Comparison of ENCODE assay signal across 15 cellular contexts in genomic region chr10:31075434-31075833, GRCh38. TPM values are rescaled to one million over a fixed set of nuclear protein-coding genes. Genes with fewer than 3 reads are reported as not detected.
DNase-seq lines count a peak whose midpoint lies in the region; ATAC-seq, FAIRE-seq and TF ChIP-seq lines count a peak whose summit lies in the region.
"Had no signal": no experiment of that assay in that cellular context is flagged by ENCODE, and none has a peak within 500 bp of the region (broad histone marks: within the 10 kb centered on the region; RNA-seq: fewer than 3 reads in every experiment).

No MANE protein-coding gene starts in this region.

- H3K9me3 ChIP-seq in keratinocyte (ENCODE audit: control insufficient read depth, low read depth, low read length) = no peaks in the 10 kb centered on the region
- H3K9me3 ChIP-seq in mucosa of descending colon = no peaks in the 10 kb centered on the region
- H3K9me3 ChIP-seq: BLaER1, transverse colon had no signal

- peak overlapping the region; percentile 64 for H3K4me2 ChIP-seq in keratinocyte (ENCODE audit: control insufficient read depth, extremely low read depth, insufficient read depth, low read depth, low read length)
- H3K4me2 ChIP-seq: BLaER1 had no signal

- H3K4me3 ChIP-seq in ACC112 (ENCODE audit: low read depth, low read length) (no peak overlapping the region), HFF-Myc (replicated peaks; ENCODE audit: low read depth, low read length) (no peak overlapping the region), astrocyte of the spinal cord (ENCODE audit: low read depth, low read length) (no peak overlapping the region), keratinocyte (ENCODE audit: control insufficient read depth in 2 of 3, extremely low read depth in 1 of 3, insufficient read depth in 2 of 3, low read depth in 1 of 3, low read length in 3 of 3) (no peak overlapping the region), mucosa of descending colon (no peak overlapping the region)
- H3K4me3 ChIP-seq: BLaER1, skin epidermis, transverse colon had no signal

- peak; percentile 98 for FAIRE-seq in keratinocyte (lab: Jason Lieb, UNC)

- H3K79me2 ChIP-seq in ACC112 (ENCODE audit: control insufficient read depth, insufficient read depth, low read length, unreplicated experiment) (no peaks in the 10 kb centered on the region), keratinocyte (ENCODE audit: control insufficient read depth, insufficient read depth, low read length) (no peaks in the 10 kb centered on the region)

- intact Hi-C loops in mucosa of descending colon (cut with DNase I, micrococcal nuclease) (no loop called here), left colon (cut with DNase I, micrococcal nuclease) (no loop called here), posterior cingulate gyrus (cut with DNase I) (no loop called here)

- DNase-seq in HFF-Myc (ENCODE audit: extremely low read depth, low read depth) (peak; percentile 65), astrocyte of the spinal cord (ENCODE audit: low read depth, low spot score) (peak; percentile 94), keratinocyte (ENCODE audit: low read depth, low spot score) (peak; percentile 96), mucosa of descending colon (no peak), left colon (no peak), posterior cingulate gyrus (no peak)
- DNase-seq in activated naive CD4-positive, alpha-beta T cell (lab: John Stamatoyannopoulos, UW) = no peak
- DNase-seq: activated CD8-positive, alpha-beta T cell treated with anti-CD3 and anti-CD28 coated beads for 36 hours; activated naive CD4-positive, alpha-beta T cell treated with Interleukin-2 at 50 U/mL for 16 hours; NCI-H1694 treated with DMSO at 0.1 percent for 48 hours; T-helper 2 cell; transverse colon had no signal

- peak overlapping the region; percentile 52 for H3K27ac ChIP-seq in ACC112 (ENCODE audit: low read depth, low read length)
- peak overlapping the region; percentile 77 for H3K27ac ChIP-seq in keratinocyte (ENCODE audit: control insufficient read depth, insufficient read depth, low read length)
- H3K27ac ChIP-seq: BLaER1, transverse colon had no signal

- ATAC-seq in mucosa of descending colon (no peak), left colon (no peak)
- ATAC-seq: activated CD8-positive, alpha-beta T cell treated with anti-CD3 and anti-CD28 coated beads for 36 hours had no signal

- in situ Hi-C loops in astrocyte of the spinal cord (cut with HindIII; ENCODE audit: low sequenced_read_pairs) = no loop called here

- H3K27me3 ChIP-seq in ACC112 (ENCODE audit: insufficient read depth, low read length) = no peaks in the 10 kb centered on the region
- H3K27me3 ChIP-seq in keratinocyte (ENCODE audit: control insufficient read depth, extremely low read depth, insufficient read depth, low read length) = no peaks in the 10 kb centered on the region
- H3K27me3 ChIP-seq: BLaER1, transverse colon had no signal

- no peaks in the 10 kb centered on the region for H3K36me3 ChIP-seq in ACC112 (ENCODE audit: insufficient read depth, low read length)
- H3K36me3 ChIP-seq in keratinocyte (ENCODE audit: control insufficient read depth in 2 of 2, extremely low read depth in 1 of 2, insufficient read depth in 2 of 2, low read length in 2 of 2) = no peaks in the 10 kb centered on the region
- no peaks in the 10 kb centered on the region for H3K36me3 ChIP-seq in mucosa of descending colon (ENCODE audit: low read depth)
- H3K36me3 ChIP-seq: BLaER1, transverse colon had no signal

- TF ChIP-seq CTCF in HFF-Myc (IDR thresholded peaks at IDR 0.05; ENCODE audit: low read depth, low read length, missing control alignments) (no peak), astrocyte of the spinal cord (IDR thresholded peaks at IDR 0.05; ENCODE audit: low read depth, low read length) (no peak), keratinocyte (optimal IDR thresholded peaks at IDR 0.05 in 1 of 3, IDR thresholded peaks at IDR 0.05 in 1 of 3, conservative IDR thresholded peaks at IDR 0.05 in 1 of 3; ENCODE audit: extremely low read depth in 1 of 3, insufficient read depth in 2 of 3, low read length in 3 of 3) (no peak), mucosa of descending colon (IDR thresholded peaks at IDR 0.05) (no peak)

- H3K9me1 ChIP-seq in keratinocyte (ENCODE audit: control insufficient read depth, extremely low read depth, insufficient read depth, low read length) = no peaks in the 10 kb centered on the region

- peak overlapping the region; percentile 20 for H2AFZ ChIP-seq in ACC112 (ENCODE audit: low read length, unreplicated experiment)
- no peak overlapping the region for H2AFZ ChIP-seq in keratinocyte (ENCODE audit: control insufficient read depth, low read length)

- H4K20me1 ChIP-seq in keratinocyte (ENCODE audit: control insufficient read depth, extremely low read depth, insufficient read depth, low read length) = no peaks in the 10 kb centered on the region
- H4K20me1 ChIP-seq: BLaER1 had no signal

- H3K4me1 ChIP-seq in ACC112 (ENCODE audit: control insufficient read depth, insufficient read depth, low read length, unreplicated experiment) = peaks cover 35% of the 10 kb centered on the region
- H3K4me1 ChIP-seq in keratinocyte (ENCODE audit: control insufficient read depth, extremely low read depth, insufficient read depth, low read length) = peaks cover 35% of the 10 kb centered on the region
- H3K4me1 ChIP-seq in mucosa of descending colon (ENCODE audit: low read depth) = no peaks in the 10 kb centered on the region
- H3K4me1 ChIP-seq: BLaER1, transverse colon had no signal

- H3K9ac ChIP-seq in keratinocyte (ENCODE audit: control insufficient read depth, extremely low read depth, insufficient read depth, low read length) = peak overlapping the region; percentile 44
- H3K9ac ChIP-seq: BLaER1 had no signal

- dilution Hi-C loops in keratinocyte (cut with MboI; ENCODE audit: extremely low pct_ligation_motif_present, low sequenced_read_pairs) = no loop called here

RNA-seq across cellular contexts. Expression of gene ZNF438, which starts 43.8 kb away (rescaled TPM):
- 2.7 to 2.8 TPM (median 2.7 TPM) in 3 replicates for polyA plus RNA-seq in keratinocyte
- 1.5 TPM for polyA plus RNA-seq in keratinocyte (2011; ENCODE audit: low read depth)
- 1.5 and 2.1 TPM in 2 replicates for polyA plus RNA-seq in keratinocyte (2011; cell fraction: cytosol; rRNA removed)
- 3.7 TPM in 2 replicates for polyA plus RNA-seq in keratinocyte (2011; cell fraction: nucleus; rRNA removed)
- polyA plus RNA-seq in keratinocyte (2012; ENCODE audit: low replicate concordance) = 1.9 and 2.1 TPM in 2 replicates
- polyA minus RNA-seq in keratinocyte = 2.1 to 4.1 TPM (median 3.7 TPM) in 3 replicates
- polyA minus RNA-seq in keratinocyte (2011; cell fraction: cytosol; rRNA and poly(A)+ RNA removed) = 1.2 TPM
- polyA minus RNA-seq in keratinocyte (2011; cell fraction: nucleus; rRNA and poly(A)+ RNA removed) = 2.5 and 3.3 TPM in 2 replicates
- total RNA-seq in mucosa of descending colon (10 to 100 TPM in 1 of 3 donors, 1 to 10 TPM in 2; 4.7 to 12.3 (median 5.0) TPM), left colon (1 to 10 TPM; 3.8 to 6.5 TPM)

Comparison
In these comparisons a context has a peak if more than half of its experiments do, and no peak if none do; other contexts are left out.
1. DNase-seq: peak in HFF-Myc (single experiment), astrocyte of the spinal cord (single experiment) and keratinocyte (single experiment); none in mucosa of descending colon (0 of 3), activated naive CD4-positive, alpha-beta T cell (0 of 4), left colon (0 of 2) and posterior cingulate gyrus (0 of 10).